27 cellular contexts compared by ENCODE assay signal in the genomic region with DNA sequence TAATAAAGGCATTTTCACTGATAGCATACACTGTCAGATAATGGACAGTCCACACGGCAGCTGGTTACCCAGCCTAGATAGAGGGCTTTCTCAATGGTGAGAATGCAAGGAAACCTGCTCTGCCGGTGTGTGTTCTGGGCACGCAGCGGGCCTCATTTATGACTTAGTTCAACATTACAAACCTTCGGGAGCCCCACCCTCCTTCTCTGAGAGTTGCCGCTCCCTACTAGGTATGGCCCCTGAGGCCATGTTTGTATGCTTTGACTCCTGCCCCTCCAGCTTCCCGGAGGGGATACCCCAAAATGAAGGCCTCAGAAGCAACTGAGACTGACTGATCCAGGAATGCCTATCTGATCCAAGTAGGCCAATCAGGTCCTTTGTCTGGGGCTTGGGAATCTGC. TPM values are rescaled to one million over a fixed set of nuclear protein-coding genes. Genes with fewer than 3 reads are reported as not detected.
A peak's percentile ranks its signal among the peaks of the same experiment; 100 is the strongest.
DNase-seq lines count a peak whose midpoint lies in the region; ATAC-seq and TF ChIP-seq lines count a peak whose summit lies in the region.
"Had no signal": no experiment of that assay in that cellular context is flagged by ENCODE, and none has a peak within 500 bp of the region (broad histone marks: within the 10 kb centered on the region; RNA-seq: fewer than 3 reads in every experiment).

No MANE protein-coding gene starts in this region.

- no peak overlapping the region for H3K14ac ChIP-seq in neuronal stem cell (ENCODE audit: low read length)

- BruUV-seq in OCI-LY7 (replicated peaks; lab: Mats Ljungman, UMichigan): no TSS peak

- H3K27ac ChIP-seq in C4-2B: peak overlapping the region; percentile 19; the same call in 1 of the 2 replicates
- peak overlapping the region; percentile 38 for H3K27ac ChIP-seq in epithelial cell of prostate
- H3K27ac ChIP-seq in neuronal stem cell (replicated peaks; ENCODE audit: low read length): no peak overlapping the region
- H3K27ac ChIP-seq in OCI-LY7 (ENCODE audit: low read depth, low read length, poor library complexity, severe bottlenecking): no peak overlapping the region
- H3K27ac ChIP-seq: dorsolateral prefrontal cortex, heart right ventricle, neural progenitor cell, psoas muscle, SJSA1, thyroid gland had no signal

- H3K9ac ChIP-seq in neuronal stem cell (ENCODE audit: low read depth, low read length, poor library complexity): no peak overlapping the region
- H3K9ac ChIP-seq: neural progenitor cell had no signal

- H2BK15ac ChIP-seq in neuronal stem cell (ENCODE audit: low read length): no peak overlapping the region

- H3K79me1 ChIP-seq in neuronal stem cell (ENCODE audit: low read depth, low read length): no peaks in the 10 kb centered on the region

- H3K4me2 ChIP-seq in neuronal stem cell (ENCODE audit: insufficient read depth, low read length, poor library complexity, severe bottlenecking): no peak overlapping the region
- H3K4me2 ChIP-seq in OCI-LY7 (ENCODE audit: low read length): no peak overlapping the region
- H3K4me2 ChIP-seq: neural progenitor cell had no signal

- no peaks in the 10 kb centered on the region for H3K79me2 ChIP-seq in OCI-LY7 (ENCODE audit: insufficient read depth, low read depth, low read length)

- TF ChIP-seq CTCF in C4-2B (conservative IDR thresholded peaks at IDR 0.05) (no peak), LNCaP clone FGC (IDR thresholded peaks at IDR 0.05; ENCODE audit: control insufficient read depth, extremely low read depth, insufficient read depth) (no peak), OCI-LY7 (conservative IDR thresholded peaks at IDR 0.05; ENCODE audit: low read length) (no peak)

- H3K36me3 ChIP-seq in neuronal stem cell (replicated peaks in 1 of 2; ENCODE audit: control insufficient read depth in 2 of 2, insufficient read depth in 2 of 2, low read length in 2 of 2): no peaks in the 10 kb centered on the region
- H3K36me3 ChIP-seq in OCI-LY7 (ENCODE audit: insufficient read depth, low read length): no peaks in the 10 kb centered on the region
- H3K36me3 ChIP-seq: HAP-1, heart right ventricle, neural progenitor cell, SJSA1, thyroid gland had no signal

- H3K4me3 ChIP-seq in LNCaP clone FGC (ENCODE audit: low read depth, low read length) (no peak overlapping the region), neuronal stem cell (ENCODE audit: low read length in 2 of 2) (no peak overlapping the region), OCI-LY7 (ENCODE audit: low read depth, low read length, poor library complexity, severe bottlenecking) (no peak overlapping the region)
- H3K4me3 ChIP-seq: dorsolateral prefrontal cortex, HAP-1, heart right ventricle, neural progenitor cell, psoas muscle, SJSA1, thyroid gland had no signal

- H2AFZ ChIP-seq in neuronal stem cell (ENCODE audit: low read length): no peak overlapping the region
- no peak overlapping the region for H2AFZ ChIP-seq in OCI-LY7 (ENCODE audit: low read length)
- H2AFZ ChIP-seq: neural progenitor cell had no signal

- H3K27me3 ChIP-seq in neuronal stem cell (ENCODE audit: control insufficient read depth in 3 of 3, insufficient read depth in 3 of 3, low read depth in 1 of 3, low read length in 3 of 3): no peaks in the 10 kb centered on the region
- H3K27me3 ChIP-seq: dorsolateral prefrontal cortex, SJSA1, thyroid gland had no signal

- peak overlapping the region; percentile 19 for H2AK5ac ChIP-seq in neuronal stem cell (ENCODE audit: low read depth, low read length)

- H3K9me3 ChIP-seq in neuronal stem cell (replicated peaks in 1 of 2; ENCODE audit: control insufficient read depth in 2 of 2, insufficient read depth in 1 of 2, low read depth in 1 of 2, low read length in 2 of 2) (no peaks in the 10 kb centered on the region), OCI-LY7 (ENCODE audit: low read length) (no peaks in the 10 kb centered on the region)
- H3K9me3 ChIP-seq: HAP-1, heart right ventricle, psoas muscle, SJSA1, thyroid gland had no signal

- H4K8ac ChIP-seq in neuronal stem cell (ENCODE audit: low read depth, low read length): no peak overlapping the region

- no peak overlapping the region for H2BK120ac ChIP-seq in neuronal stem cell (ENCODE audit: low read depth, low read length)

- H4K91ac ChIP-seq in neuronal stem cell (ENCODE audit: low read depth, low read length, poor library complexity): no peak overlapping the region

- CTCF ChIA-PET in OCI-LY7 (lab: Charles Lee; ENCODE audit: unreplicated experiment): no interaction called here

- H3K18ac ChIP-seq in neuronal stem cell (ENCODE audit: low read length): no peak overlapping the region

- intact Hi-C loops in OCI-LY7 (cut with micrococcal nuclease; ENCODE audit: unreplicated experiment): no loop called here

- DNase-seq in LNCaP clone FGC (ENCODE audit: low read depth): peak; percentile 71
- DNase-seq in epithelial cell of prostate (ENCODE audit: low read depth, low spot score): peak; percentile 66
- DNase-seq in neuronal stem cell (ENCODE audit: low spot score): no peak
- no peak for DNase-seq in DMS53 (lab: John Stamatoyannopoulos, UW)
- no peak for DNase-seq in OCI-LY7 (ENCODE audit: low spot score)
- DNase-seq: activated CD4-positive, alpha-beta T cell treated with anti-CD3 and anti-CD28 coated beads for 36 hours; activated naive CD4-positive, alpha-beta T cell treated with anti-CD3 and anti-CD28 coated beads, Interleukin-2, amount 10 ng/mL, durations not matched to agents 7 days and 5 days; anterior cingulate cortex; caudate nucleus; dorsolateral prefrontal cortex; heart right ventricle; KG1; NCI-H1694; NCI-H82; OCI-M1; psoas muscle; stimulated activated CD4-positive, alpha-beta T cell treated with anti-CD3 and anti-CD28 coated beads, Interleukin-2, amount 100 ng/mL, for 24 hours; T-helper 1 cell; thyroid gland had no signal

- H3K4me1 ChIP-seq in neuronal stem cell (ENCODE audit: control insufficient read depth in 2 of 2, insufficient read depth in 1 of 2, low read depth in 1 of 2, low read length in 2 of 2) (peaks cover 2% of the 10 kb centered on the region in 2 donors), OCI-LY7 (ENCODE audit: insufficient read depth, low read length, poor library complexity, severe bottlenecking) (peaks cover 14% of the 10 kb centered on the region)
- H3K4me1 ChIP-seq: HAP-1, neural progenitor cell had no signal

- no peak overlapping the region for H2BK12ac ChIP-seq in neuronal stem cell (ENCODE audit: low read length)

- no peak for ATAC-seq in HG03342 (IDR thresholded peaks at IDR 0.05; ENCODE audit: unreplicated experiment)
- no peak for ATAC-seq in GM21515 (IDR thresholded peaks at IDR 0.05; ENCODE audit: unreplicated experiment)
- ATAC-seq: activated CD4-positive, alpha-beta T cell treated with anti-CD3 and anti-CD28 coated beads for 36 hours; heart right ventricle; psoas muscle; stimulated activated memory B cell treated with anti-CD40 and anti-IgM and Interleukin-4, amounts not matched to agents 10 μg/mL and 1 μg/mL and 100 μg/mL, for 72 hours had no signal

- WGBS in neuronal stem cell (ENCODE audit: extremely low coverage in 2 of 2, insufficient read length in 2 of 2, insufficient replicate concordance in 1 of 2), 2 donors: no CpG with 5 or more reads among the region's 7 CpGs

- POLR2A ChIA-PET in OCI-LY7 (lab: Charles Lee): interaction anchor here (0.5 kb wide), 1 partner anchor 158 kb away, joined by 3 read pairs; no protein-coding TSS in a partner anchor

- H3K9me2 ChIP-seq in OCI-LY7 (ENCODE audit: insufficient read depth, low read length): no peaks in the 10 kb centered on the region

- H3K23ac ChIP-seq in neuronal stem cell (ENCODE audit: low read depth, low read length, poor library complexity): no peak overlapping the region

- no peaks in the 10 kb centered on the region for H4K20me1 ChIP-seq in OCI-LY7 (ENCODE audit: insufficient read depth, low read length)

- no peak overlapping the region for H2BK5ac ChIP-seq in neuronal stem cell (ENCODE audit: low read length)

- no peak overlapping the region for H3K4ac ChIP-seq in neuronal stem cell (ENCODE audit: low read length)

RNA-seq across cellular contexts. Expression of a gene that starts 17.2 kb away (rescaled TPM):
- 2.4 TPM for polyA plus RNA-seq in neuronal stem cell (2013, experiment 1 of 2)
- polyA plus RNA-seq in neuronal stem cell (2013, experiment 2 of 2): 2.5 TPM
- not detected in 2 replicates for total RNA-seq in OCI-LY7 (2014; rRNA removed; shearing (Covaris generic))
- not detected in 2 replicates for total RNA-seq in OCI-LY7 (2022)
- total RNA-seq: A673; activated CD4-positive, alpha-beta T cell treated with anti-CD3 and anti-CD28 coated beads for 36 hours had no signal

RNA-seq across cellular contexts. Expression of a gene that starts 22.9 kb away (rescaled TPM):
- polyA plus RNA-seq in neuronal stem cell (2013, experiment 1 of 2): 36.2 TPM
- 35.5 TPM for polyA plus RNA-seq in neuronal stem cell (2013, experiment 2 of 2)
- 0.82 and 3.5 TPM in 2 replicates for total RNA-seq in OCI-LY7 (2014; rRNA removed; shearing (Covaris generic))
- 8.6 and 11.1 TPM in 2 replicates for total RNA-seq in OCI-LY7 (2022)

Comparison
In these comparisons a context has a peak if more than half of its experiments do, and no peak if none do; other contexts are left out.
1. H3K27ac ChIP-seq: peak in C4-2B (single experiment) and epithelial cell of prostate (single experiment); none in neuronal stem cell (single experiment) and OCI-LY7 (single experiment).
2. DNase-seq: peak in LNCaP clone FGC (single experiment) and epithelial cell of prostate (single experiment); none in neuronal stem cell (single experiment), DMS53 (single experiment) and OCI-LY7 (single experiment).